In genomic region chr1:41515778-41516167, GRCh38 we compare ENCODE assay signal across 13 cellular contexts. TPM values are rescaled to one million over a fixed set of nuclear protein-coding genes. Genes with fewer than 3 reads are reported as not detected.
DNase-seq lines count a peak whose midpoint lies in the region; ATAC-seq, FAIRE-seq and TF ChIP-seq lines count a peak whose summit lies in the region.
"Had no signal": no experiment of that assay in that cellular context is flagged by ENCODE, and none has a peak within 500 bp of the region (broad histone marks: within the 10 kb centered on the region; RNA-seq: fewer than 3 reads in every experiment).

No MANE protein-coding gene starts in this region.

- H3K9me3 Mint-ChIP-seq in MCF 10A (ENCODE audit: unreplicated experiment) = no peaks in the 10 kb centered on the region
- H3K9me3 Mint-ChIP-seq: activated naive CD4-positive, alpha-beta T cell treated with anti-CD3 and anti-CD28 coated beads for 36 hours; central memory CD8-positive, alpha-beta T cell; nephron had no signal

- peaks cover 21% of the 10 kb centered on the region for H3K4me1 Mint-ChIP-seq in MCF 10A (ENCODE audit: insufficient read depth, unreplicated experiment)
- H3K4me1 Mint-ChIP-seq: central memory CD8-positive, alpha-beta T cell had no signal

- H3K9me3 ChIP-seq in breast epithelium (no peaks in the 10 kb centered on the region), GM12878 (replicated peaks; ENCODE audit: control insufficient read depth, insufficient read depth, low read length) (no peaks in the 10 kb centered on the region), suprapubic skin (no peaks in the 10 kb centered on the region)

- H3K9ac ChIP-seq in GM12878 (ENCODE audit: control insufficient read depth, insufficient read depth, low read length) = no peak overlapping the region

- H4K20me1 ChIP-seq in GM12878 (ENCODE audit: control insufficient read depth, insufficient read depth) = no peaks in the 10 kb centered on the region

- TF ChIP-seq CTCF in breast epithelium (IDR thresholded peaks at IDR 0.05) = no peak
- TF ChIP-seq CTCF in MCF 10A (IDR thresholded peaks at IDR 0.05; ENCODE audit: unreplicated experiment) = no peak
- TF ChIP-seq CTCF in GM12878 (IDR thresholded peaks at IDR 0.05 in 2 of 3, conservative IDR thresholded peaks at IDR 0.05 in 1 of 3; ENCODE audit: control insufficient read depth in 2 of 3, extremely low read depth in 1 of 3, insufficient read depth in 1 of 3, low read depth in 3 of 3, low read length in 3 of 3) = no peak
- TF ChIP-seq CTCF in suprapubic skin (IDR thresholded peaks at IDR 0.05) = no peak

- peak overlapping the region in 2 of 3 donors; percentile 52 to 64 for H3K4me3 ChIP-seq in breast epithelium
- H3K4me3 ChIP-seq in GM12878 = no peak overlapping the region
- H3K4me3 ChIP-seq in suprapubic skin = peak overlapping the region; percentile 50

- DNase-seq in breast epithelium (ENCODE audit: low spot score in 2 of 2) (no peak), MCF 10A (ENCODE audit: unreplicated experiment) (no peak), GM12878 (ENCODE audit: low read depth, low spot score) (no peak), suprapubic skin (ENCODE audit: low spot score in 2 of 2) (no peak), epidermal melanocyte (ENCODE audit: insufficient read length, low spot score) (no peak), NCI-H510A treated with DMSO at 0.1 percent for 48 hours (lab: John Stamatoyannopoulos, UW) (no peak)
- no peak for DNase-seq in activated CD4-positive, CD25-positive, alpha-beta regulatory T cell treated with anti-CD3 and anti-CD28 coated beads, Interleukin-2, amount 50 U/mL, for 72 hours

- H3K36me3 ChIP-seq in breast epithelium = no peaks in the 10 kb centered on the region
- no peaks in the 10 kb centered on the region; a peak in 2 of 4 replicates for H3K36me3 ChIP-seq in GM12878 (ENCODE audit: control insufficient read depth in 2 of 2, insufficient read depth in 2 of 2, low read length in 1 of 2)
- peaks cover 4% of the 10 kb centered on the region for H3K36me3 ChIP-seq in suprapubic skin

- TF ChIP-seq RAD21 in GM12878 (IDR thresholded peaks at IDR 0.05; ENCODE audit: insufficient read depth, low read depth, low read length) = no peak

- peak overlapping the region; percentile 70 to 77 for H3K27ac ChIP-seq in breast epithelium
- H3K27ac ChIP-seq in GM12878 (ENCODE audit: control insufficient read depth, insufficient read depth) = no peak overlapping the region
- peak overlapping the region; percentile 54 for H3K27ac ChIP-seq in layer of hippocampus (ENCODE audit: low read depth, low read length)
- no peak overlapping the region for H3K27ac ChIP-seq in suprapubic skin
- H3K27ac ChIP-seq: epithelial cell of prostate had no signal

- no peaks in the 10 kb centered on the region for H3K36me3 Mint-ChIP-seq in MCF 10A (ENCODE audit: insufficient read depth, unreplicated experiment)

- CTCF ChIA-PET in MCF 10A (lab: Yijun Ruan, JAX) (interaction anchor here (0.6 to 4.0 kb wide), 33 partner anchors 9 to 1187 kb away, joined by 3 to 24 read pairs (median 4); partner anchors contain the start of gene EDN2), GM12878 (lab: Yijun Ruan, JAX) (interaction anchor here (0.6 to 7.0 kb wide), 29 partner anchors 8 to 818 kb away, joined by 3 to 59 read pairs (median 3); no protein-coding TSS in a partner anchor)

- H3K4me3 Mint-ChIP-seq in MCF 10A (ENCODE audit: unreplicated experiment) = no peak overlapping the region
- H3K4me3 Mint-ChIP-seq: activated naive CD4-positive, alpha-beta T cell treated with anti-CD3 and anti-CD28 coated beads for 36 hours; central memory CD8-positive, alpha-beta T cell had no signal

- peak overlapping the region; percentile 89; the same call in 1 of the 2 replicates for H3K4me2 ChIP-seq in GM12878 (ENCODE audit: control insufficient read depth, insufficient read depth)

- H3K79me2 ChIP-seq in GM12878 (ENCODE audit: control insufficient read depth, insufficient read depth, low read length) = no peaks in the 10 kb centered on the region

- BruUV-seq in MCF 10A (replicated peaks; lab: Mats Ljungman, UMichigan) (no TSS peak), GM12878 (replicated peaks; lab: Mats Ljungman, UMichigan) (no TSS peak)

- H3K4me1 ChIP-seq in breast epithelium (peaks cover 3 to 15% of the 10 kb centered on the region in 2 donors), GM12878 (ENCODE audit: control insufficient read depth, insufficient read depth, low read length) (peaks cover 6% of the 10 kb centered on the region; the same call in 1 of the 2 replicates), suprapubic skin (peaks cover 21% of the 10 kb centered on the region)

- FAIRE-seq in GM12878 (lab: Jason Lieb, UNC) = no peak

- TF ChIP-seq EP300 in GM12878 (IDR thresholded peaks at IDR 0.05; ENCODE audit: borderline replicate concordance in 1 of 2, control insufficient read depth in 1 of 2, low read depth in 2 of 2, low read length in 2 of 2) (no peak), suprapubic skin (IDR thresholded peaks at IDR 0.05) (no peak)

- POLR2A ChIA-PET in MCF 10A (lab: Yijun Ruan, JAX) = interaction anchor here (0.7 to 2.3 kb wide), 8 partner anchors 15 to 265 kb away, joined by 3 to 7 read pairs (median 4); partner anchors contain the start of gene EDN2
- POLR2A ChIA-PET in GM12878 (lab: Charles Lee) = interaction anchor here (1.6 kb wide), 1 partner anchor 296 kb away, joined by 3 read pairs; no protein-coding TSS in a partner anchor

- H3K27me3 Mint-ChIP-seq in MCF 10A (ENCODE audit: insufficient read depth, unreplicated experiment) = no peaks in the 10 kb centered on the region
- H3K27me3 Mint-ChIP-seq: central memory CD8-positive, alpha-beta T cell had no signal

- H3K27ac Mint-ChIP-seq in MCF 10A (ENCODE audit: low read depth, unreplicated experiment) = no peak overlapping the region
- H3K27ac Mint-ChIP-seq: activated naive CD4-positive, alpha-beta T cell treated with anti-CD3 and anti-CD28 coated beads for 36 hours had no signal

- H3K27me3 ChIP-seq in breast epithelium (no peaks in the 10 kb centered on the region), GM12878 (replicated peaks in 1 of 2; ENCODE audit: control insufficient read depth in 2 of 2, insufficient read depth in 2 of 2, low read length in 1 of 2) (no peaks in the 10 kb centered on the region), layer of hippocampus (ENCODE audit: control insufficient read depth, insufficient read depth, low read length) (no peaks in the 10 kb centered on the region), suprapubic skin (no peaks in the 10 kb centered on the region)

- intact Hi-C loops in breast epithelium (cut with DNase I; ENCODE audit: low total_unique reads) (no loop called here), MCF 10A (cut with micrococcal nuclease) (loop anchor here (1.0 to 5.0 kb wide), 6 partner anchors 15 to 280 kb away; partner anchors contain the start of gene EDN2), GM12878 (cut with micrococcal nuclease; ENCODE audit: unreplicated experiment) (loop anchor here (2.0 to 5.0 kb wide), 2 partner anchors 141 to 352 kb away; no protein-coding TSS in a partner anchor)

- TF ChIP-seq POLR2A in breast epithelium (IDR thresholded peaks at IDR 0.05) = no peak
- no peak for TF ChIP-seq POLR2A in GM12878 (IDR thresholded peaks at IDR 0.05; ENCODE audit: low read depth, low read length)
- TF ChIP-seq POLR2A in suprapubic skin (IDR thresholded peaks at IDR 0.05) = no peak

- RAD21 ChIA-PET in GM12878 (lab: Charles Lee; ENCODE audit: unreplicated experiment) = interaction anchor here (1.0 to 2.2 kb wide), 8 partner anchors 23 to 658 kb away, joined by 3 to 9 read pairs (median 4); no protein-coding TSS in a partner anchor

- no peak for ATAC-seq in GM12878

- no peak overlapping the region; the same call in 1 of the 2 replicates for H2AFZ ChIP-seq in GM12878 (ENCODE audit: control insufficient read depth, low read depth, low read length)

- WGBS in GM12878 (ENCODE audit: insufficient coverage, insufficient replicate concordance, low lambda C conversion rate, missing lambda C conversion rate) = 17% methylated on average over 6 of the region's 6 CpGs
- WGBS in suprapubic skin = 14% methylated on average over 6 of the region's 6 CpGs

- SMC1A ChIA-PET in GM12878 (lab: Charles Lee; ENCODE audit: uncharacterized antibody, unreplicated experiment) = interaction anchor here (1.1 to 2.4 kb wide), 8 partner anchors 24 to 658 kb away, joined by 3 to 8 read pairs (median 4); no protein-coding TSS in a partner anchor

- in situ Hi-C loops in GM12878 (cut with MboI) = no loop called here

TF ChIP-seq in GM12878, 131 proteins besides CTCF, POLR2A, EP300 and RAD21 (continues in another document):
- no peak for TF ChIP-seq EGR1 (IDR thresholded peaks at IDR 0.05; ENCODE audit: borderline replicate concordance in 1 of 2, low read depth in 2 of 2, low read length in 2 of 2)
- no peak for TF ChIP-seq MTA2 (IDR thresholded peaks at IDR 0.05; ENCODE audit: low read depth)
- TF ChIP-seq RCOR1 (conservative IDR thresholded peaks at IDR 0.05; ENCODE audit: low read depth, low read length) = no peak
- TF ChIP-seq IKZF2 (IDR thresholded peaks at IDR 0.05) = no peak

RNA-seq across cellular contexts. Expression of gene EDN2, which starts 31.3 kb away (rescaled TPM):
- total RNA-seq in breast epithelium = 1 to 10 TPM in 2 of 3 donors, not detected in 1; 2.3 to 3.8 TPM
- total RNA-seq in MCF 10A (2022) = 0.58 and 0.66 TPM in 2 replicates
- total RNA-seq in GM12878 (2013; cell fraction: nucleolus; rRNA removed) = 0.44 and 0.56 TPM in 2 replicates
- 0.28 and 0.60 TPM in 2 replicates for total RNA-seq in GM12878 (2014; rRNA removed)
- 0.13 and 0.23 TPM in 2 replicates for total RNA-seq in GM12878 (2014; rRNA removed; fragmentation: Illumina TruSeq; extraction: Trizol)
- total RNA-seq in GM12878 (2021) = 0.74 and 0.98 TPM in 2 replicates
- polyA plus RNA-seq in GM12878 (2011; ENCODE audit: low read depth) = 0.31 TPM
- polyA plus RNA-seq in GM12878 (2011; rRNA removed) = 1.1 and 1.5 TPM in 2 replicates
- 2.3 and 2.6 TPM in 2 replicates for polyA plus RNA-seq in GM12878 (2011; cell fraction: cytosol; rRNA removed)
- 9.9 and 12.3 TPM in 2 replicates for polyA plus RNA-seq in GM12878 (2011; cell fraction: nucleus; rRNA removed)
- polyA plus RNA-seq in GM12878 (2012) = 0.38 and 0.42 TPM in 2 replicates
- polyA plus RNA-seq in GM12878 (2014; fragmentation: Illumina TruSeq; extraction: Trizol) = 0.35 TPM in 1 of 2 replicates, not detected in the other
- polyA plus RNA-seq in GM12878 (2014; fragmentation: Nextera tagmentation; extraction: Ambion mirVana) = under 1 TPM in 1 of 2 experiments, not detected in 1; 0.11 TPM
- polyA plus RNA-seq in GM12878 (2014; rRNA removed) = 0.94 and 1.3 TPM in 2 replicates
- under 1 TPM; 0.43 to 0.48 TPM for polyA plus RNA-seq in GM12878 (2016; fragmentation: Nextera tagmentation; extraction: Ambion mirVana)
- polyA minus RNA-seq in GM12878 (2011; rRNA and poly(A)+ RNA removed) = 0.66 and 1.1 TPM in 2 replicates
- polyA minus RNA-seq in GM12878 (2011; cell fraction: cytosol; rRNA and poly(A)+ RNA removed) = 1.1 TPM in 1 of 2 replicates, not detected in the other
- 0.60 and 0.77 TPM in 2 replicates for polyA minus RNA-seq in GM12878 (2011; cell fraction: nucleus; rRNA and poly(A)+ RNA removed)
- 10 to 100 TPM in 1 of 4 donors, 1 to 10 TPM in 3; 2.3 to 10.2 (median 8.3) TPM for total RNA-seq in suprapubic skin
- total RNA-seq: activated naive CD4-positive, alpha-beta T cell treated with anti-CD3 and anti-CD28 coated beads for 36 hours; sciatic nerve had no signal

Comparison
In these comparisons a context has a peak if more than half of its experiments do, and no peak if none do; other contexts are left out.
1. H3K27ac ChIP-seq: peak in breast epithelium (2 of 2) and layer of hippocampus (single experiment); none in GM12878 (single experiment) and suprapubic skin (single experiment).